Comparison of ENCODE assay signal across 12 cellular contexts in the genomic region with DNA sequence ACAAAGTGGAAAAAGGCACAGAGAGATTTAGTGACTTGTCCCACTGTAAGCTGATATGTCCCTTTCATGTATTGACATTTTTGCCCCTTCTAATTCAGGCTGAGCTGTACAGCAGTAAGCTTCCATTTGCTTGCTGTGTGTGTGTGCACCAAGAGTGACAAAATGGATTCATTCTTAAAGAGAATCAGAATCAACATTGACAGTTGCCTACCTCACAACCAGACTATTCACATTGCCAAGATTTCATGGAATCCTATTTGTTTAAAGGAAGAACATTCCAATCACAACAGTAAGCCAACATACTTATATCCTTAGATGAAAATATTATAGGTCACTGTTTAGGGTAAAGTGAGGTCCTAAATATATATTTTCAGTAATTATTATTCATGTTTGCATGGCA.
"Had no signal": no experiment of that assay in that cellular context is flagged by ENCODE, and none has a peak within 500 bp of the region (broad histone marks: within the 10 kb centered on the region; RNA-seq: fewer than 3 reads in every experiment).

No MANE protein-coding gene starts in this region.

- ATAC-seq: activated CD8-positive, alpha-beta T cell treated with anti-CD3 and anti-CD28 coated beads, Interleukin-2, amount 10 ng/mL, durations not matched to agents 7 days and 5 days; T-helper 17 cell; WTC11 had no signal

- H3K9me3 ChIP-seq: ovary, stomach had no signal

- H3K36me3 ChIP-seq: ovary, stomach had no signal

- H3K27me3 ChIP-seq: ovary, stomach had no signal

- DNase-seq: activated CD4-positive, alpha-beta T cell treated with anti-CD3 and anti-CD28 coated beads for 48 hours; activated CD8-positive, alpha-beta memory T cell treated with anti-CD3 and anti-CD28 coated beads, Interleukin-2, amount 50 U/mL, for 48 hours; activated CD8-positive, alpha-beta T cell treated with anti-CD3 and anti-CD28 coated beads, Interleukin-2, amount 10 ng/mL, durations not matched to agents 7 days and 5 days; activated naive CD8-positive, alpha-beta T cell treated with anti-CD3 and anti-CD28 coated beads, Interleukin-2, amount 10 ng/mL, durations not matched to agents 7 days and 5 days; central memory CD4-positive, alpha-beta T cell; dermis blood vessel endothelial cell; endodermal cell; head of caudate nucleus; ovary; stomach; T-helper 17 cell had no signal

- H3K4me1 ChIP-seq: stomach had no signal

- H3K27ac ChIP-seq: ovary, stomach had no signal

- H3K4me3 ChIP-seq: ovary, stomach had no signal
